ENCODE assay signal across 1 cellular context in the genomic region with DNA sequence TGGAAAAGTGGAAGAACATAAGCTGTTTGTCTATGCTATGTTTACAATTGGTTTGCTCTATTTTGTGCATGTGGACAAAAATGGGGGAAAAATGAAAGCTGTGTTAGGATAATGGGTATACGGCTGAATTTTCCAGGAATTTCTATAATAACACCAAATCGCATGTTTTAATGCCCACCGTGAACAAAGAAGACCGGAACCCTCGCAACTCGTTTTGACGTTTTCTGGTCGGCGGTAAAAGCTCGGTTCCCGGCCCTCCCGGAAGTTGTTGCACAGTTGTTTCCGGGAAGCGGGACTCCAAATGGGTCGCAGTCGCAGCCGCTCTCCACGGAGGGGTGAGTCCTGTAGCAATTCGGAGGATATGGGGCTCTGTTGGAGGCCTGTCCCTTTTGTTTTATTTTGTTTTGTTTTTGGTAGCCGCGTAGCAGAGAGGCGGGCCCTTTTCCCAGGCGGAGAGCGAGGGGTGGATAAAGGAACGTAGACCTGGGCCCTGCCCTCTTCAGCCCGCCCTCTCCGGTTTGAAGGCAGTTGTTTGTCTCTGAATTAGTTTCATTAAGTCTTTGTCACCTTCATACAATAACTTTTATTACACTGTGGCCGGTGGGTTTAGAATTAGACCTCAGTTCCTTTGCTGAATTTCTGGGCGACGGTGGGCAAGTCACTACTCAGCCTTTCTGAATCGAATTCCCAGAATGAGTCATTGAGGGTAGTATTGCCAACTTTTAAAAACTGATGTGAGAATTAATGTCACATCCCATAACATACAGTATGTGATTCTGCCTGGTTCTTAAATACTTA.
A peak's percentile ranks its signal among the peaks of the same experiment; 100 is the strongest.
TF ChIP-seq lines count a peak whose summit lies in the region.

A gene with protein sequence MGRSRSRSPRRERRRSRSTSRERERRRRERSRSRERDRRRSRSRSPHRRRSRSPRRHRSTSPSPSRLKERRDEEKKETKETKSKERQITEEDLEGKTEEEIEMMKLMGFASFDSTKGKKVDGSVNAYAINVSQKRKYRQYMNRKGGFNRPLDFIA (plus strand): TSS at position 273 of the 798 bp plus-strand sequence. CDS start 29 bp downstream, at position 302.

TF ChIP-seq in HepG2, 621 proteins besides CTCF, POLR2A, EP300 and RAD21 (continued from another document and continues in another):
- TF ChIP-seq MAF1 (CRISPR knock-in tag; IDR thresholded peaks at IDR 0.05; ENCODE audit: borderline replicate concordance) (peak; percentile 89; the same call in 1 of the 2 replicates), ZNF253 (CRISPR knock-in tag; IDR thresholded peaks at IDR 0.05; ENCODE audit: borderline replicate concordance) (0 out of 2 replicates have a peak, but pooled peaks have one; percentile 69), CBX1 (IDR thresholded peaks at IDR 0.05; ENCODE audit: low read depth) (no peak), ZNF160 (CRISPR knock-in tag; IDR thresholded peaks at IDR 0.05) (peak; percentile 88), SAP130 (CRISPR knock-in tag; IDR thresholded peaks at IDR 0.05; ENCODE audit: low read depth) (peak; percentile 95), THAP11 (CRISPR knock-in tag; IDR thresholded peaks at IDR 0.05) (peak; percentile 95), ZNF274 (CRISPR knock-in tag; IDR thresholded peaks at IDR 0.05) (peak; percentile 83), SCMH1 (CRISPR knock-in tag; IDR thresholded peaks at IDR 0.05; ENCODE audit: borderline replicate concordance) (no peak), ZNF230 (CRISPR knock-in tag; IDR thresholded peaks at IDR 0.05) (no peak; the same call in 1 of the 2 replicates), ZNF766 (CRISPR knock-in tag; IDR thresholded peaks at IDR 0.05; ENCODE audit: borderline replicate concordance) (peak; percentile 97), HOXA9 (CRISPR knock-in tag; IDR thresholded peaks at IDR 0.05; ENCODE audit: borderline replicate concordance) (no peak), ZNF775 (CRISPR knock-in tag; IDR thresholded peaks at IDR 0.05; ENCODE audit: borderline replicate concordance) (0 out of 2 replicates have a peak, but pooled peaks have one; percentile 56), ZNF329 (CRISPR knock-in tag; IDR thresholded peaks at IDR 0.05; ENCODE audit: low read depth) (0 out of 2 replicates have a peak, but pooled peaks have one; percentile 35), RNF2 (conservative IDR thresholded peaks at IDR 0.05; ENCODE audit: low read depth) (no peak), NCOA5 (CRISPR knock-in tag; IDR thresholded peaks at IDR 0.05) (no peak), GATA4 (IDR thresholded peaks at IDR 0.05; ENCODE audit: borderline replicate concordance, low read depth) (no peak; the same call in 1 of the 2 replicates), HNRNPL (IDR thresholded peaks at IDR 0.05; ENCODE audit: low read depth, low read length) (0 out of 2 replicates have a peak, but pooled peaks have one; percentile 38), KDM6A (CRISPR knock-in tag; IDR thresholded peaks at IDR 0.05; ENCODE audit: low read depth) (no peak), AHR (CRISPR knock-in tag; IDR thresholded peaks at IDR 0.05) (peak; percentile 93), DNMT1 (CRISPR knock-in tag; IDR thresholded peaks at IDR 0.05) (no peak), NFIB (CRISPR knock-in tag; IDR thresholded peaks at IDR 0.05; ENCODE audit: borderline replicate concordance) (no peak), ZSCAN9 (CRISPR knock-in tag; IDR thresholded peaks at IDR 0.05; ENCODE audit: borderline replicate concordance) (peak; percentile 97), PHF8 (CRISPR knock-in tag; IDR thresholded peaks at IDR 0.05) (peak; percentile 97), ZNF205 (CRISPR knock-in tag; IDR thresholded peaks at IDR 0.05) (peak; percentile 86; the same call in 1 of the 2 replicates), ZNF644 (CRISPR knock-in tag; IDR thresholded peaks at IDR 0.05; ENCODE audit: low read depth) (0 out of 2 replicates have a peak, but pooled peaks have one; percentile 58), MZF1 (CRISPR knock-in tag; IDR thresholded peaks at IDR 0.05; ENCODE audit: borderline replicate concordance) (no peak), CENPT (CRISPR knock-in tag; IDR thresholded peaks at IDR 0.05; ENCODE audit: low read depth) (no peak), ZNF234 (CRISPR knock-in tag; conservative IDR thresholded peaks at IDR 0.05) (0 out of 2 replicates have a peak, but pooled peaks have one; percentile 51), SALL1 (CRISPR knock-in tag; IDR thresholded peaks at IDR 0.05) (peak; percentile 90), ETV6 (CRISPR knock-in tag; conservative IDR thresholded peaks at IDR 0.05) (peak; percentile 97), SMAD3 (CRISPR knock-in tag; IDR thresholded peaks at IDR 0.05) (peak; percentile 99), PHB2 (IDR thresholded peaks at IDR 0.05; ENCODE audit: partially characterized antibody) (no peak), ZNF577 (CRISPR knock-in tag; IDR thresholded peaks at IDR 0.05; ENCODE audit: borderline replicate concordance, low read depth) (no peak), SMARCC2 (IDR thresholded peaks at IDR 0.05) (no peak), ZSCAN29 (CRISPR knock-in tag; conservative IDR thresholded peaks at IDR 0.05) (peak; percentile 53; the same call in 1 of the 2 replicates), ZNF282 (IDR thresholded peaks at IDR 0.05; ENCODE audit: partially characterized antibody) (no peak), MTA3 (CRISPR knock-in tag; IDR thresholded peaks at IDR 0.05) (no peak), HDAC6 (IDR thresholded peaks at IDR 0.05; ENCODE audit: low read depth, low read length) (no peak)
- TF ChIP-seq, protein P1, sequence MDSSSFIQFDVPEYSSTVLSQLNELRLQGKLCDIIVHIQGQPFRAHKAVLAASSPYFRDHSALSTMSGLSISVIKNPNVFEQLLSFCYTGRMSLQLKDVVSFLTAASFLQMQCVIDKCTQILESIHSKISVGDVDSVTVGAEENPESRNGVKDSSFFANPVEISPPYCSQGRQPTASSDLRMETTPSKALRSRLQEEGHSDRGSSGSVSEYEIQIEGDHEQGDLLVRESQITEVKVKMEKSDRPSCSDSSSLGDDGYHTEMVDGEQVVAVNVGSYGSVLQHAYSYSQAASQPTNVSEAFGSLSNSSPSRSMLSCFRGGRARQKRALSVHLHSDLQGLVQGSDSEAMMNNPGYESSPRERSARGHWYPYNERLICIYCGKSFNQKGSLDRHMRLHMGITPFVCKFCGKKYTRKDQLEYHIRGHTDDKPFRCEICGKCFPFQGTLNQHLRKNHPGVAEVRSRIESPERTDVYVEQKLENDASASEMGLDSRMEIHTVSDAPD (CRISPR knock-in tag; IDR thresholded peaks at IDR 0.05): peak; percentile 40; the same call in 1 of the 2 replicates
- TF ChIP-seq, protein P2, sequence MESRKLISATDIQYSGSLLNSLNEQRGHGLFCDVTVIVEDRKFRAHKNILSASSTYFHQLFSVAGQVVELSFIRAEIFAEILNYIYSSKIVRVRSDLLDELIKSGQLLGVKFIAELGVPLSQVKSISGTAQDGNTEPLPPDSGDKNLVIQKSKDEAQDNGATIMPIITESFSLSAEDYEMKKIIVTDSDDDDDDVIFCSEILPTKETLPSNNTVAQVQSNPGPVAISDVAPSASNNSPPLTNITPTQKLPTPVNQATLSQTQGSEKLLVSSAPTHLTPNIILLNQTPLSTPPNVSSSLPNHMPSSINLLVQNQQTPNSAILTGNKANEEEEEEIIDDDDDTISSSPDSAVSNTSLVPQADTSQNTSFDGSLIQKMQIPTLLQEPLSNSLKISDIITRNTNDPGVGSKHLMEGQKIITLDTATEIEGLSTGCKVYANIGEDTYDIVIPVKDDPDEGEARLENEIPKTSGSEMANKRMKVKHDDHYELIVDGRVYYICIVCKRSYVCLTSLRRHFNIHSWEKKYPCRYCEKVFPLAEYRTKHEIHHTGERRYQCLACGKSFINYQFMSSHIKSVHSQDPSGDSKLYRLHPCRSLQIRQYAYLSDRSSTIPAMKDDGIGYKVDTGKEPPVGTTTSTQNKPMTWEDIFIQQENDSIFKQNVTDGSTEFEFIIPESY (CRISPR knock-in tag; IDR thresholded peaks at IDR 0.05): peak; percentile 65
- TF ChIP-seq, protein P3, sequence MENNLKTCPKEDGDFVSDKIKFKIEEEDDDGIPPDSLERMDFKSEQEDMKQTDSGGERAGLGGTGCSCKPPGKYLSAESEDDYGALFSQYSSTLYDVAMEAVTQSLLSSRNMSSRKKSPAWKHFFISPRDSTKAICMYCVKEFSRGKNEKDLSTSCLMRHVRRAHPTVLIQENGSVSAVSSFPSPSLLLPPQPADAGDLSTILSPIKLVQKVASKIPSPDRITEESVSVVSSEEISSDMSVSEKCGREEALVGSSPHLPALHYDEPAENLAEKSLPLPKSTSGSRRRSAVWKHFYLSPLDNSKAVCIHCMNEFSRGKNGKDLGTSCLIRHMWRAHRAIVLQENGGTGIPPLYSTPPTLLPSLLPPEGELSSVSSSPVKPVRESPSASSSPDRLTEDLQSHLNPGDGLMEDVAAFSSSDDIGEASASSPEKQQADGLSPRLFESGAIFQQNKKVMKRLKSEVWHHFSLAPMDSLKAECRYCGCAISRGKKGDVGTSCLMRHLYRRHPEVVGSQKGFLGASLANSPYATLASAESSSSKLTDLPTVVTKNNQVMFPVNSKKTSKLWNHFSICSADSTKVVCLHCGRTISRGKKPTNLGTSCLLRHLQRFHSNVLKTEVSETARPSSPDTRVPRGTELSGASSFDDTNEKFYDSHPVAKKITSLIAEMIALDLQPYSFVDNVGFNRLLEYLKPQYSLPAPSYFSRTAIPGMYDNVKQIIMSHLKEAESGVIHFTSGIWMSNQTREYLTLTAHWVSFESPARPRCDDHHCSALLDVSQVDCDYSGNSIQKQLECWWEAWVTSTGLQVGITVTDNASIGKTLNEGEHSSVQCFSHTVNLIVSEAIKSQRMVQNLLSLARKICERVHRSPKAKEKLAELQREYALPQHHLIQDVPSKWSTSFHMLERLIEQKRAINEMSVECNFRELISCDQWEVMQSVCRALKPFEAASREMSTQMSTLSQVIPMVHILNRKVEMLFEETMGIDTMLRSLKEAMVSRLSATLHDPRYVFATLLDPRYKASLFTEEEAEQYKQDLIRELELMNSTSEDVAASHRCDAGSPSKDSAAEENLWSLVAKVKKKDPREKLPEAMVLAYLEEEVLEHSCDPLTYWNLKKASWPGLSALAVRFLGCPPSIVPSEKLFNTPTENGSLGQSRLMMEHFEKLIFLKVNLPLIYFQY (CRISPR knock-in tag; IDR thresholded peaks at IDR 0.05; ENCODE audit: borderline replicate concordance): peak; percentile 96
- TF ChIP-seq, protein P4, sequence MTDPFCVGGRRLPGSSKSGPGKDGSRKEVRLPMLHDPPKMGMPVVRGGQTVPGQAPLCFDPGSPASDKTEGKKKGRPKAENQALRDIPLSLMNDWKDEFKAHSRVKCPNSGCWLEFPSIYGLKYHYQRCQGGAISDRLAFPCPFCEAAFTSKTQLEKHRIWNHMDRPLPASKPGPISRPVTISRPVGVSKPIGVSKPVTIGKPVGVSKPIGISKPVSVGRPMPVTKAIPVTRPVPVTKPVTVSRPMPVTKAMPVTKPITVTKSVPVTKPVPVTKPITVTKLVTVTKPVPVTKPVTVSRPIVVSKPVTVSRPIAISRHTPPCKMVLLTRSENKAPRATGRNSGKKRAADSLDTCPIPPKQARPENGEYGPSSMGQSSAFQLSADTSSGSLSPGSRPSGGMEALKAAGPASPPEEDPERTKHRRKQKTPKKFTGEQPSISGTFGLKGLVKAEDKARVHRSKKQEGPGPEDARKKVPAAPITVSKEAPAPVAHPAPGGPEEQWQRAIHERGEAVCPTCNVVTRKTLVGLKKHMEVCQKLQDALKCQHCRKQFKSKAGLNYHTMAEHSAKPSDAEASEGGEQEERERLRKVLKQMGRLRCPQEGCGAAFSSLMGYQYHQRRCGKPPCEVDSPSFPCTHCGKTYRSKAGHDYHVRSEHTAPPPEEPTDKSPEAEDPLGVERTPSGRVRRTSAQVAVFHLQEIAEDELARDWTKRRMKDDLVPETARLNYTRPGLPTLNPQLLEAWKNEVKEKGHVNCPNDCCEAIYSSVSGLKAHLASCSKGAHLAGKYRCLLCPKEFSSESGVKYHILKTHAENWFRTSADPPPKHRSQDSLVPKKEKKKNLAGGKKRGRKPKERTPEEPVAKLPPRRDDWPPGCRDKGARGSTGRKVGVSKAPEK (CRISPR knock-in tag; IDR thresholded peaks at IDR 0.05; ENCODE audit: borderline replicate concordance): no peak
- TF ChIP-seq, protein P5, sequence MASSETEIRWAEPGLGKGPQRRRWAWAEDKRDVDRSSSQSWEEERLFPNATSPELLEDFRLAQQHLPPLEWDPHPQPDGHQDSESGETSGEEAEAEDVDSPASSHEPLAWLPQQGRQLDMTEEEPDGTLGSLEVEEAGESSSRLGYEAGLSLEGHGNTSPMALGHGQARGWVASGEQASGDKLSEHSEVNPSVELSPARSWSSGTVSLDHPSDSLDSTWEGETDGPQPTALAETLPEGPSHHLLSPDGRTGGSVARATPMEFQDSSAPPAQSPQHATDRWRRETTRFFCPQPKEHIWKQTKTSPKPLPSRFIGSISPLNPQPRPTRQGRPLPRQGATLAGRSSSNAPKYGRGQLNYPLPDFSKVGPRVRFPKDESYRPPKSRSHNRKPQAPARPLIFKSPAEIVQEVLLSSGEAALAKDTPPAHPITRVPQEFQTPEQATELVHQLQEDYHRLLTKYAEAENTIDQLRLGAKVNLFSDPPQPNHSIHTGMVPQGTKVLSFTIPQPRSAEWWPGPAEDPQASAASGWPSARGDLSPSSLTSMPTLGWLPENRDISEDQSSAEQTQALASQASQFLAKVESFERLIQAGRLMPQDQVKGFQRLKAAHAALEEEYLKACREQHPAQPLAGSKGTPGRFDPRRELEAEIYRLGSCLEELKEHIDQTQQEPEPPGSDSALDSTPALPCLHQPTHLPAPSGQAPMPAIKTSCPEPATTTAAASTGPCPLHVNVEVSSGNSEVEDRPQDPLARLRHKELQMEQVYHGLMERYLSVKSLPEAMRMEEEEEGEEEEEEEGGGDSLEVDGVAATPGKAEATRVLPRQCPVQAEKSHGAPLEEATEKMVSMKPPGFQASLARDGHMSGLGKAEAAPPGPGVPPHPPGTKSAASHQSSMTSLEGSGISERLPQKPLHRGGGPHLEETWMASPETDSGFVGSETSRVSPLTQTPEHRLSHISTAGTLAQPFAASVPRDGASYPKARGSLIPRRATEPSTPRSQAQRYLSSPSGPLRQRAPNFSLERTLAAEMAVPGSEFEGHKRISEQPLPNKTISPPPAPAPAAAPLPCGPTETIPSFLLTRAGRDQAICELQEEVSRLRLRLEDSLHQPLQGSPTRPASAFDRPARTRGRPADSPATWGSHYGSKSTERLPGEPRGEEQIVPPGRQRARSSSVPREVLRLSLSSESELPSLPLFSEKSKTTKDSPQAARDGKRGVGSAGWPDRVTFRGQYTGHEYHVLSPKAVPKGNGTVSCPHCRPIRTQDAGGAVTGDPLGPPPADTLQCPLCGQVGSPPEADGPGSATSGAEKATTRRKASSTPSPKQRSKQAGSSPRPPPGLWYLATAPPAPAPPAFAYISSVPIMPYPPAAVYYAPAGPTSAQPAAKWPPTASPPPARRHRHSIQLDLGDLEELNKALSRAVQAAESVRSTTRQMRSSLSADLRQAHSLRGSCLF (CRISPR knock-in tag; IDR thresholded peaks at IDR 0.05; ENCODE audit: borderline replicate concordance): peak; percentile 91; the same call in 1 of the 2 replicates
- TF ChIP-seq, protein P6, sequence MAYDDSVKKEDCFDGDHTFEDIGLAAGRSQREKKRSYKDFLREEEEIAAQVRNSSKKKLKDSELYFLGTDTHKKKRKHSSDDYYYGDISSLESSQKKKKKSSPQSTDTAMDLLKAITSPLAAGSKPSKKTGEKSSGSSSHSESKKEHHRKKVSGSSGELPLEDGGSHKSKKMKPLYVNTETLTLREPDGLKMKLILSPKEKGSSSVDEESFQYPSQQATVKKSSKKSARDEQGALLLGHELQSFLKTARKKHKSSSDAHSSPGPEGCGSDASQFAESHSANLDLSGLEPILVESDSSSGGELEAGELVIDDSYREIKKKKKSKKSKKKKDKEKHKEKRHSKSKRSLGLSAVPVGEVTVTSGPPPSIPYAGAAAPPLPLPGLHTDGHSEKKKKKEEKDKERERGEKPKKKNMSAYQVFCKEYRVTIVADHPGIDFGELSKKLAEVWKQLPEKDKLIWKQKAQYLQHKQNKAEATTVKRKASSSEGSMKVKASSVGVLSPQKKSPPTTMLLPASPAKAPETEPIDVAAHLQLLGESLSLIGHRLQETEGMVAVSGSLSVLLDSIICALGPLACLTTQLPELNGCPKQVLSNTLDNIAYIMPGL (CRISPR knock-in tag; IDR thresholded peaks at IDR 0.05; ENCODE audit: borderline replicate concordance in 1 of 2, low read depth in 1 of 2): peak; percentile 91 to 94
